Comparison of ENCODE assay signal across 9 cellular contexts in the genomic region with DNA sequence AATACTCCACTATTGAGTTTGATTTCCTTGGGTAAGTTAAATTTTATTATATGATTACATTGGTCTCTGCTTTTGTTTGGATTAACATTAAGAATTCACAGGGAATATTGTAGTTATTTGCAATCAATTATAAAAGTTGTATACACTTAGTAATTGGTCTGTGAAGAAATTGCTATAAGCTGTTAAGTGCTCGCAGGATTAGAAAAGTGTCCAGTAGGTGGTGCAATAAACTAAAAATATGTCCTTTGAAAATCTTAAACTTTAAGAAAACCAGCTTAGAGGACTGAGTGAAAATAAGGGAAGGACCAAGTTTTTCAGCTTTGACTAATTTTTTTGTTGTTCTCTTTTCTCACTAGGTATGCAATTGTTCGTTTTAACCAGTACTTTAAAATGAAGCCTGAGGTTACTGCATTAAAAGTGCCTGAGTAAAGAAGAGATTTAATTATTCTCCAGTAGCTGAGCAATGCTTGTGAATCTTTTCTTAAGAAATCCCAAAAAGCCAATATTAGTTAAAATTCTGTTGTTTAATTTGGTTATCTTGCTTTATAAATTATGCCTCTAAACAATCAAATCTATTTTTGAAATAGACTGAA. TPM values are rescaled to one million over a fixed set of nuclear protein-coding genes. Genes with fewer than 3 reads are reported as not detected.
DNase-seq lines count a peak whose midpoint lies in the region; ATAC-seq and TF ChIP-seq lines count a peak whose summit lies in the region.
"Had no signal": no experiment of that assay in that cellular context is flagged by ENCODE, and none has a peak within 500 bp of the region (broad histone marks: within the 10 kb centered on the region; RNA-seq: fewer than 3 reads in every experiment).

No MANE protein-coding gene starts in this region.

- H3K36me3 Mint-ChIP-seq in activated T-helper 2 cell treated with anti-CD3 and anti-CD28 coated beads, Interferon-gamma antibody, Interleukin-2, Interleukin-4, amounts not matched to agents 10 μg/mL and 5 μg/mL and 100 μg/mL, durations not matched to agents 14 hours and 24 hours and 36 hours (ENCODE audit: low read depth): peaks cover 55% of the 10 kb centered on the region

- DNase-seq in DMS53 (lab: John Stamatoyannopoulos, UW): peak; percentile 79
- peak; percentile 23 for DNase-seq in NCI-H1105 (lab: John Stamatoyannopoulos, UW)
- no peak for DNase-seq in activated T-helper 2 cell treated with anti-CD3 and anti-CD28 coated beads, Interferon-gamma antibody, Interleukin-2, Interleukin-4, amounts not matched to agents 10 μg/mL and 5 μg/mL and 100 μg/mL, durations not matched to agents 14 hours and 24 hours and 36 hours (ENCODE audit: low spot score)
- no peak for DNase-seq in left colon
- no peak for DNase-seq in NK-92 (lab: John Stamatoyannopoulos, UW; ENCODE audit: unreplicated experiment)
- DNase-seq in ovary: no peak
- DNase-seq in epidermal melanocyte (ENCODE audit: insufficient read length, low spot score): no peak

- peak overlapping the region; percentile 7 for H3K27ac Mint-ChIP-seq in activated T-helper 2 cell treated with anti-CD3 and anti-CD28 coated beads, Interferon-gamma antibody, Interleukin-2, Interleukin-4, amounts not matched to agents 10 μg/mL and 5 μg/mL and 100 μg/mL, durations not matched to agents 14 hours and 24 hours and 36 hours

- no peaks in the 10 kb centered on the region for H3K27me3 ChIP-seq in ovary

- ATAC-seq in GM21367 (IDR thresholded peaks at IDR 0.05; ENCODE audit: unreplicated experiment): peak; percentile 41
- peak; percentile 43 for ATAC-seq in left colon

- intact Hi-C loops in activated T-helper 2 cell treated with anti-CD3 and anti-CD28 coated beads, Interferon-gamma antibody, Interleukin-2, Interleukin-4, amounts not matched to agents 10 μg/mL and 5 μg/mL and 100 μg/mL, durations not matched to agents 14 hours and 24 hours and 36 hours (cut with micrococcal nuclease): loop anchor here (5.0 kb wide), 1 partner anchor 142 kb away; a partner anchor contains a TSS
- intact Hi-C loops in left colon (cut with DNase I, micrococcal nuclease) (no loop called here), ovary (cut with DNase I) (no loop called here)

- peak in 1 of 3 donors; percentile 18 for TF ChIP-seq CTCF in ovary (IDR thresholded peaks at IDR 0.05)

- H3K4me1 Mint-ChIP-seq in activated T-helper 2 cell treated with anti-CD3 and anti-CD28 coated beads, Interferon-gamma antibody, Interleukin-2, Interleukin-4, amounts not matched to agents 10 μg/mL and 5 μg/mL and 100 μg/mL, durations not matched to agents 14 hours and 24 hours and 36 hours (ENCODE audit: low read depth): peaks cover 25% of the 10 kb centered on the region

- H3K36me3 ChIP-seq in ovary: no peaks in the 10 kb centered on the region

- H3K9me3 Mint-ChIP-seq in activated T-helper 2 cell treated with anti-CD3 and anti-CD28 coated beads, Interferon-gamma antibody, Interleukin-2, Interleukin-4, amounts not matched to agents 10 μg/mL and 5 μg/mL and 100 μg/mL, durations not matched to agents 14 hours and 24 hours and 36 hours: peaks cover 5% of the 10 kb centered on the region

- 9 to 15% (median 14%) methylated on average over 2 of the region's 2 CpGs for WGBS in ovary, 3 donors

- H3K4me3 Mint-ChIP-seq in activated T-helper 2 cell treated with anti-CD3 and anti-CD28 coated beads, Interferon-gamma antibody, Interleukin-2, Interleukin-4, amounts not matched to agents 10 μg/mL and 5 μg/mL and 100 μg/mL, durations not matched to agents 14 hours and 24 hours and 36 hours (ENCODE audit: low read depth): no peak overlapping the region

- H3K9me3 ChIP-seq in ovary: no peaks in the 10 kb centered on the region

- no peak overlapping the region for H3K4me3 ChIP-seq in ovary
- H3K4me3 ChIP-seq: skin epidermis had no signal

- no peak for TF ChIP-seq POLR2A in ovary (IDR thresholded peaks at IDR 0.05)

- no peak for TF ChIP-seq EP300 in ovary (IDR thresholded peaks at IDR 0.05)

- no peak overlapping the region for H3K27ac ChIP-seq in ovary
- H3K27ac ChIP-seq: skin epidermis had no signal

- no peaks in the 10 kb centered on the region for H3K4me1 ChIP-seq in ovary (ENCODE audit: insufficient read depth)

- no peaks in the 10 kb centered on the region for H3K27me3 Mint-ChIP-seq in activated T-helper 2 cell treated with anti-CD3 and anti-CD28 coated beads, Interferon-gamma antibody, Interleukin-2, Interleukin-4, amounts not matched to agents 10 μg/mL and 5 μg/mL and 100 μg/mL, durations not matched to agents 14 hours and 24 hours and 36 hours (ENCODE audit: low read depth)

RNA-seq across cellular contexts. Expression of a gene that starts 59.7 kb away (rescaled TPM):
- total RNA-seq in activated T-helper 2 cell treated with anti-CD3 and anti-CD28 coated beads, Interferon-gamma antibody, Interleukin-2, Interleukin-4, amounts not matched to agents 10 μg/mL and 5 μg/mL and 100 μg/mL, durations not matched to agents 14 hours and 24 hours and 36 hours: 120 and 122 TPM in 2 replicates
- total RNA-seq in left colon: 100 to 1,000 TPM in 1 of 2 donors, 10 to 100 TPM in 1; 81.3 to 115 TPM
- total RNA-seq in ovary: 10 to 100 TPM; 27.4 to 50.6 (median 42.0) TPM
- 10 to 100 TPM; 11.9 to 19.3 TPM for polyA plus RNA-seq in ovary

Comparison
In these comparisons a context has a peak if more than half of its experiments do, and no peak if none do; other contexts are left out.
1. DNase-seq: peak in DMS53 (single experiment) and NCI-H1105 (single experiment); none in activated T-helper 2 cell treated with anti-CD3 and anti-CD28 coated beads, Interferon-gamma antibody, Interleukin-2, Interleukin-4, amounts not matched to agents 10 μg/mL and 5 μg/mL and 100 μg/mL, durations not matched to agents 14 hours and 24 hours and 36 hours (single experiment), left colon (0 of 2), NK-92 (single experiment), ovary (0 of 5) and epidermal melanocyte (single experiment).